In the genomic region with DNA sequence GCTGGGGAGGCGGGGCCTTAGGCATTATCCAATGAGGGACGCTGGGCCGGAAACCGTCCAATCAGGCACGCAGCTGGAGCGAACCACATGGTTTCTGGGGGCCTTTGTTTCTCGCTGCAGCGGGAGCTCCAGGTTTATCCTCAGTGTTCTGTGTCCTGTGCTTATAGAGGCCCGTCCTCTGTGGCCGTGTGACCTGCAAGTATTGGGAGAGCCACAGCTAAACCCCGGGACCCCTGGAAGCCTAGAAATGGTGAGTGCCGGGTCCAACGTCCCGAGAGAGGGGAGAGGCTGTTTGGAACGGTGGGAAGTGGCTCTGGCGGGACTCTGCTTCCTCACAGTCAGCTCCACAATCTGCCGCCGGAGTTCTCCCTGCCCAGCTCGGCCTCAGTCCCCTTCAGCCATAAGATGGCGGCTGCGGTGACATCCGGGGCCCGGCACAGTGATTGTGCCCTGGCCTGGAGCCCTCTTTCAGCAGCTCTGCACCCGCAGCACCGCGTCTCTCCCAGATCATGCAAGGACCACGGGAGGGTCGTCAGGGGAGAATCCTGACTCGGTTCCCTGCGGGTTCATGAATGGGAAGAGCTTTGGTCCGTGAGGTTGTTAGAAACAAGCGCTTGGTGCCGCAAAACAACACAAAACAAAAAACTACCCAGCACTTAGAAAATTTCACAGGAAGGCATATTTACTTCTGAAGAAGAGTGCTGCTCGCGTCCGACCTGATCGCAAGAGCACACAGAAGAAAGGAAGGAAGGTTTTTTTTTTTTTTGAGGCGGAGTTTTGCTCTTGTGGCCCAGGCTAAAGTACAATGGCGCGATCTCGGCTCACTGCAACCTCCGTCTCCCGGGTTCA, we compare ENCODE assay signal across 8 cellular contexts. TPM values are rescaled to one million over a fixed set of nuclear protein-coding genes. Genes with fewer than 3 reads are reported as not detected.
A peak's percentile ranks its signal among the peaks of the same experiment; 100 is the strongest.
DNase-seq lines count a peak whose midpoint lies in the region; ATAC-seq and TF ChIP-seq lines count a peak whose summit lies in the region.

TSS of gene ZNF253 (plus strand) at position 133 of the 849 bp plus-strand sequence. CDS start at position 248, 115 bp downstream.

- H3K27ac Mint-ChIP-seq in HFFc6 (peak within 1 kb of the TSS; percentile 99), glutamatergic neuron (ENCODE audit: unreplicated experiment) (peak within 1 kb of the TSS; percentile 100)
- H3K27ac Mint-ChIP-seq in activated naive CD4-positive, alpha-beta T cell treated with anti-CD3 and anti-CD28 coated beads, Interleukin-2, amount 50 U/mL, for 72 hours: peak within 1 kb of the TSS; percentile 98 to 99

- intact Hi-C loops in testis (cut with DNase I; ENCODE audit: low total_unique reads): no loop called here

- H3K36me3 ChIP-seq in testis (ENCODE audit: low read depth, missing control alignments): no peaks in the 10 kb centered on the region

- H3K9me3 Mint-ChIP-seq in HFFc6 (peaks cover 65% of the 10 kb centered on the region), glutamatergic neuron (ENCODE audit: unreplicated experiment) (peaks cover 21% of the 10 kb centered on the region)
- peaks cover 0 to 5% of the 10 kb centered on the region in 2 donors for H3K9me3 Mint-ChIP-seq in activated naive CD4-positive, alpha-beta T cell treated with anti-CD3 and anti-CD28 coated beads, Interleukin-2, amount 50 U/mL, for 72 hours

- peaks cover 4% of the 10 kb centered on the region for H3K4me1 ChIP-seq in testis

- peak; percentile 89 for TF ChIP-seq POLR2A in testis (IDR thresholded peaks at IDR 0.05)

- H3K27ac ChIP-seq in testis: peak within 1 kb of the TSS; percentile 84 to 92

- TF ChIP-seq CTCF in HFFc6 (IDR thresholded peaks at IDR 0.05) (no peak), glutamatergic neuron (IDR thresholded peaks at IDR 0.05; ENCODE audit: partially characterized antibody, unreplicated experiment) (no peak), omental fat pad (IDR thresholded peaks at IDR 0.05) (no peak), testis (IDR thresholded peaks at IDR 0.05) (peak in 1 of 3 experiments; percentile 3)

- peak within 1 kb of the TSS; percentile 68 to 77 for H3K4me3 ChIP-seq in testis

- 0% methylated on average over 29 to 43 of the region's 43 CpGs for WGBS in testis, 2 donors

- peaks cover 46% of the 10 kb centered on the region for H3K36me3 Mint-ChIP-seq in HFFc6 (ENCODE audit: low read depth)
- H3K36me3 Mint-ChIP-seq in activated naive CD4-positive, alpha-beta T cell treated with anti-CD3 and anti-CD28 coated beads, Interleukin-2, amount 50 U/mL, for 72 hours: peaks cover 15 to 46% of the 10 kb centered on the region in 2 donors
- no peaks in the 10 kb centered on the region for H3K36me3 Mint-ChIP-seq in glutamatergic neuron (ENCODE audit: unreplicated experiment)

- DNase-seq in GM04503 (ENCODE audit: low read depth) (peak; percentile 71), HFFc6 (peak; percentile 86), NCI-H1092 (lab: John Stamatoyannopoulos, UW) (peak; percentile 95), SKM-1 (lab: John Stamatoyannopoulos, UW; ENCODE audit: unreplicated experiment) (peak; percentile 94), glutamatergic neuron (peak; percentile 98), omental fat pad (ENCODE audit: low spot score) (peak; percentile 92), testis (peak; percentile 99)
- DNase-seq in activated naive CD4-positive, alpha-beta T cell treated with anti-CD3 and anti-CD28 coated beads, Interleukin-2, amount 50 U/mL, for 72 hours (ENCODE audit: low spot score in 2 of 2): peak; percentile 93 to 95

- H3K4me1 Mint-ChIP-seq in HFFc6 (ENCODE audit: low read depth) (0 out of 2 replicates have a peak, but pooled peaks cover 13% of the 10 kb centered on the region), glutamatergic neuron (ENCODE audit: low read depth, unreplicated experiment) (peaks cover 10% of the 10 kb centered on the region)

- peak within 1 kb of the TSS; percentile 100 for H3K4me3 Mint-ChIP-seq in HFFc6
- peak within 1 kb of the TSS; percentile 100 for H3K4me3 Mint-ChIP-seq in glutamatergic neuron (ENCODE audit: unreplicated experiment)

- peaks cover 1% of the 10 kb centered on the region for H3K27me3 Mint-ChIP-seq in HFFc6 (ENCODE audit: insufficient read depth)
- H3K27me3 Mint-ChIP-seq in glutamatergic neuron (ENCODE audit: unreplicated experiment): peaks cover 10% of the 10 kb centered on the region

- no peaks in the 10 kb centered on the region for H3K27me3 ChIP-seq in testis

- H3K9me3 ChIP-seq in testis: no peaks in the 10 kb centered on the region

- ATAC-seq in activated naive CD4-positive, alpha-beta T cell treated with anti-CD3 and anti-CD28 coated beads, Interleukin-2, amount 50 U/mL, for 72 hours: peak; percentile 91 to 93
- peak; percentile 98 for ATAC-seq in omental fat pad (ENCODE audit: low FRiP score)

RNA-seq across cellular contexts. Expression of gene ZNF253, which starts in this region (rescaled TPM):
- total RNA-seq in HFFc6 (2021; fragmentation: NEBNext Ultra II Directional; extraction: Animal tissue kit (Norgen Biotek cat#: 25700)): 1 to 10 TPM; 2.9 to 4.4 (median 3.5) TPM
- 10 to 100 TPM; 19.9 to 20.7 TPM for total RNA-seq in activated naive CD4-positive, alpha-beta T cell treated with anti-CD3 and anti-CD28 coated beads, Interleukin-2, amount 50 U/mL, for 72 hours
- 56.0 TPM for total RNA-seq in glutamatergic neuron (ENCODE audit: unreplicated experiment)
- 10 to 100 TPM in 1 of 4 donors, 1 to 10 TPM in 3; 3.0 to 12.8 (median 6.2) TPM for total RNA-seq in omental fat pad
- total RNA-seq in testis: 10 to 100 TPM; 10.2 to 15.3 TPM
- 4.1 TPM for polyA plus RNA-seq in testis (ENCODE audit: insufficient read depth, low read depth, low replicate concordance)

Comparison
In these comparisons a context has a peak if more than half of its experiments do, and no peak if none do; other contexts are left out.
1. Peak in every context shown above with its lines: DNase-seq, ATAC-seq, H3K4me3 ChIP-seq and H3K27ac ChIP-seq.